ENCODE assay signal across 1 cellular context in genomic region chr5:177500685-177501522, GRCh38.
TF ChIP-seq lines count a peak whose summit lies in the region.

No MANE protein-coding gene starts in this region.

TF ChIP-seq in K562, 482 proteins besides CTCF, POLR2A, EP300 and RAD21 (continued from another document and continues in another):
- no peak for TF ChIP-seq CHD7 (IDR thresholded peaks at IDR 0.05; ENCODE audit: low read depth, low read length)
- 0 out of 2 replicates have a peak, but pooled peaks have one; percentile 49 for TF ChIP-seq ZNF263 (CRISPR knock-in tag; IDR thresholded peaks at IDR 0.05; ENCODE audit: borderline replicate concordance)
- no peak for TF ChIP-seq NR4A1 (CRISPR knock-in tag; IDR thresholded peaks at IDR 0.05)
- no peak for TF ChIP-seq NR4A1 (tag; IDR thresholded peaks at IDR 0.05)
- peak; percentile 49; the same call in 1 of the 2 replicates for TF ChIP-seq POLR2G (IDR thresholded peaks at IDR 0.05; ENCODE audit: low read depth, low read length)
- TF ChIP-seq MLX (CRISPR knock-in tag; conservative IDR thresholded peaks at IDR 0.05), result no peak
- TF ChIP-seq ZBTB33 (CRISPR knock-in tag; IDR thresholded peaks at IDR 0.05), result 0 out of 2 replicates have a peak, but pooled peaks have one; percentile 9
- TF ChIP-seq CGGBP1 (CRISPR knock-in tag; IDR thresholded peaks at IDR 0.05), result no peak
- TF ChIP-seq HCFC1 (IDR thresholded peaks at IDR 0.05; ENCODE audit: low read depth, low read length), result 0 out of 2 replicates have a peak, but pooled peaks have one; percentile 24
- TF ChIP-seq STAG1 (CRISPR knock-in tag; IDR thresholded peaks at IDR 0.05; ENCODE audit: borderline replicate concordance), result peak; percentile 57; the same call in 1 of the 2 replicates
- 0 out of 2 replicates have a peak, but pooled peaks have one; percentile 49 for TF ChIP-seq SP1 (CRISPR knock-in tag; IDR thresholded peaks at IDR 0.05)
- TF ChIP-seq ZNF76 (CRISPR knock-in tag; IDR thresholded peaks at IDR 0.05; ENCODE audit: borderline replicate concordance), result no peak
- 0 out of 4 replicates have a peak, but pooled peaks of 1 of the 2 experiments have one; percentile 3 for TF ChIP-seq FOXA3 (CRISPR knock-in tag; conservative IDR thresholded peaks at IDR 0.05 in 1 of 2, IDR thresholded peaks at IDR 0.05 in 1 of 2)
- TF ChIP-seq L3MBTL2 (IDR thresholded peaks at IDR 0.05), result peak; percentile 27; the same call in 1 of the 2 replicates
- TF ChIP-seq DIDO1 (tag; IDR thresholded peaks at IDR 0.05; ENCODE audit: low read depth), result no peak
- peak; percentile 53; the same call in 1 of the 2 replicates for TF ChIP-seq ZNF592 (IDR thresholded peaks at IDR 0.05)
- no peak for TF ChIP-seq E2F6 (IDR thresholded peaks at IDR 0.05; ENCODE audit: borderline replicate concordance in 1 of 2, extremely low read depth in 1 of 2, insufficient read depth in 1 of 2, insufficient read length in 1 of 2, low read depth in 1 of 2, low read length in 1 of 2, poor library complexity in 1 of 2, severe bottlenecking in 1 of 2)
- no peak for TF ChIP-seq SRSF3 (IDR thresholded peaks at IDR 0.05; ENCODE audit: insufficient read depth, low read length)
- no peak for TF ChIP-seq ELK3 (CRISPR knock-in tag; IDR thresholded peaks at IDR 0.05)
- peak in 1 of 2 experiments; percentile 10; a peak in 1 of 4 replicates for TF ChIP-seq RCOR1 (IDR thresholded peaks at IDR 0.05; ENCODE audit: borderline replicate concordance in 1 of 2, low read depth in 2 of 2, low read length in 2 of 2)
- TF ChIP-seq KAT7 (CRISPR knock-in tag; IDR thresholded peaks at IDR 0.05; ENCODE audit: borderline replicate concordance), result no peak
- no peak for TF ChIP-seq THAP12 (CRISPR knock-in tag; IDR thresholded peaks at IDR 0.05)
- TF ChIP-seq WHSC1 (IDR thresholded peaks at IDR 0.05; ENCODE audit: low read length), result no peak
- TF ChIP-seq RNF219 (CRISPR knock-in tag; IDR thresholded peaks at IDR 0.05), result no peak
- TF ChIP-seq RBM17 (IDR thresholded peaks at IDR 0.05; ENCODE audit: borderline replicate concordance, low read depth, low read length), result no peak
- TF ChIP-seq ZNF764 (CRISPR knock-in tag; IDR thresholded peaks at IDR 0.05; ENCODE audit: low read depth), result no peak
